18 cellular contexts compared by ENCODE assay signal in genomic region chr16:19307587-19308241, GRCh38. TPM values are rescaled to one million over a fixed set of nuclear protein-coding genes. Genes with fewer than 3 reads are reported as not detected.
DNase-seq lines count a peak whose midpoint lies in the region; TF ChIP-seq lines count a peak whose summit lies in the region.
"Had no signal": no experiment of that assay in that cellular context is flagged by ENCODE, and none has a peak within 500 bp of the region (broad histone marks: within the 10 kb centered on the region; RNA-seq: fewer than 3 reads in every experiment).

No MANE protein-coding gene starts in this region.

- no peaks in the 10 kb centered on the region; the same call in 1 of the 2 replicates for H3K9me2 ChIP-seq in OCI-LY7 (ENCODE audit: insufficient read depth, low read length)

- no peaks in the 10 kb centered on the region for H3K79me2 ChIP-seq in OCI-LY7 (ENCODE audit: insufficient read depth, low read depth, low read length)

- POLR2A ChIA-PET in OCI-LY7 (lab: Charles Lee): no interaction called here
- POLR2A ChIA-PET in CD4-positive, alpha-beta memory T cell (lab: Charles Lee; ENCODE audit: partially characterized antibody): no interaction called here

- no peaks in the 10 kb centered on the region for H3K4me1 Mint-ChIP-seq in CD4-positive, alpha-beta memory T cell

- no peak for TF ChIP-seq POLR2A in erythroblast (IDR thresholded peaks at IDR 0.05; ENCODE audit: low read length)

- no peak overlapping the region for H3K4me2 ChIP-seq in OCI-LY7 (ENCODE audit: low read length)
- H3K4me2 ChIP-seq: BLaER1 had no signal

- no TSS peak for BruUV-seq in OCI-LY7 (replicated peaks; lab: Mats Ljungman, UMichigan)

- H3K36me3 ChIP-seq in OCI-LY7 (ENCODE audit: insufficient read depth, low read length): no peaks in the 10 kb centered on the region
- H3K36me3 ChIP-seq in CD4-positive, alpha-beta memory T cell (ENCODE audit: insufficient read depth, low read length): no peaks in the 10 kb centered on the region
- H3K36me3 ChIP-seq: BLaER1, thoracic aorta had no signal

- DNase-seq in ACHN (peak; percentile 46), Daoy (ENCODE audit: low read depth) (peak; percentile 33), OCI-LY7 (ENCODE audit: low spot score) (peak; percentile 29), erythroblast (lab: John Stamatoyannopoulos, UW) (peak; percentile 16 to 22), amniotic stem cell (lab: John Stamatoyannopoulos, UW) (no peak), NCI-H524 (lab: John Stamatoyannopoulos, UW) (no peak)
- DNase-seq in CD4-positive, alpha-beta memory T cell: no peak
- DNase-seq: activated CD4-positive, CD25-positive, alpha-beta regulatory T cell; anterior cingulate cortex; head of caudate nucleus; left cardiac atrium; naive thymus-derived CD4-positive, alpha-beta T cell; NCI-H1417 had no signal

- no peaks in the 10 kb centered on the region for H3K27me3 ChIP-seq in CD4-positive, alpha-beta memory T cell (ENCODE audit: insufficient read depth, low read length)
- H3K27me3 ChIP-seq: BLaER1 had no signal

- in situ Hi-C loops in ACHN (cut with HindIII; ENCODE audit: low pct_ligation_motif_present, low pct_unique_long_range_greater_than_20kb, low sequenced_read_pairs): no loop called here

- no peak overlapping the region for H3K27ac ChIP-seq in OCI-LY7 (ENCODE audit: low read depth, low read length, poor library complexity, severe bottlenecking)
- H3K27ac ChIP-seq in CD4-positive, alpha-beta memory T cell (ENCODE audit: low read depth, low read length): no peak overlapping the region
- H3K27ac ChIP-seq: BLaER1, thoracic aorta had no signal

- no peaks in the 10 kb centered on the region for H3K4me1 ChIP-seq in OCI-LY7 (ENCODE audit: insufficient read depth, low read length, poor library complexity, severe bottlenecking)
- H3K4me1 ChIP-seq in CD4-positive, alpha-beta memory T cell (ENCODE audit: insufficient read depth, low read length): no peaks in the 10 kb centered on the region
- H3K4me1 ChIP-seq: BLaER1 had no signal

- H2AFZ ChIP-seq in OCI-LY7 (ENCODE audit: low read length): no peak overlapping the region

- H3K4me3 Mint-ChIP-seq in CD4-positive, alpha-beta memory T cell: no peak overlapping the region
- H3K4me3 Mint-ChIP-seq: activated T-helper 1 cell treated with anti-CD3 and anti-CD28 coated beads, Interleukin-12 subunit alpha, Interleukin-12 subunit beta, Interleukin-2, Interleukin-4 antibody, amounts not matched to agents 30 ng/mL and 10 ng/mL and 1 ng/mL, durations not matched to agents 14 hours and 24 hours and 36 hours; naive thymus-derived CD4-positive, alpha-beta T cell had no signal

- CTCF ChIA-PET in OCI-LY7 (lab: Charles Lee; ENCODE audit: unreplicated experiment): no interaction called here
- CTCF ChIA-PET in CD4-positive, alpha-beta memory T cell (lab: Charles Lee; ENCODE audit: partially characterized antibody): no interaction called here

- no peak overlapping the region for H3K27ac Mint-ChIP-seq in CD4-positive, alpha-beta memory T cell
- H3K27ac Mint-ChIP-seq: activated T-helper 1 cell treated with anti-CD3 and anti-CD28 coated beads, Interleukin-12 subunit alpha, Interleukin-12 subunit beta, Interleukin-2, Interleukin-4 antibody, amounts not matched to agents 30 ng/mL and 10 ng/mL and 1 ng/mL, durations not matched to agents 14 hours and 24 hours and 36 hours; naive thymus-derived CD4-positive, alpha-beta T cell had no signal

- TF ChIP-seq CTCF in OCI-LY7 (conservative IDR thresholded peaks at IDR 0.05; ENCODE audit: low read length): no peak

- H3K36me3 Mint-ChIP-seq in CD4-positive, alpha-beta memory T cell: no peaks in the 10 kb centered on the region

- H3K9me3 Mint-ChIP-seq in CD4-positive, alpha-beta memory T cell: peaks cover 0 to 1% (median 0%) of the 10 kb centered on the region in 8 donors
- H3K9me3 Mint-ChIP-seq: activated T-helper 1 cell treated with anti-CD3 and anti-CD28 coated beads, Interleukin-12 subunit alpha, Interleukin-12 subunit beta, Interleukin-2, Interleukin-4 antibody, amounts not matched to agents 30 ng/mL and 10 ng/mL and 1 ng/mL, durations not matched to agents 14 hours and 24 hours and 36 hours had no signal

- H3K27me3 Mint-ChIP-seq in CD4-positive, alpha-beta memory T cell: peaks cover 0 to 5% of the 10 kb centered on the region in 2 donors

- no peak overlapping the region for H3K4me3 ChIP-seq in OCI-LY7 (ENCODE audit: low read depth, low read length, poor library complexity, severe bottlenecking)
- no peak overlapping the region for H3K4me3 ChIP-seq in CD4-positive, alpha-beta memory T cell (ENCODE audit: low read length in 2 of 2)
- H3K4me3 ChIP-seq: BLaER1, thoracic aorta had no signal

- H4K20me1 ChIP-seq in OCI-LY7 (ENCODE audit: insufficient read depth, low read length): no peaks in the 10 kb centered on the region
- H4K20me1 ChIP-seq: BLaER1 had no signal

- H3K9me3 ChIP-seq in OCI-LY7 (ENCODE audit: low read length): no peaks in the 10 kb centered on the region
- no peaks in the 10 kb centered on the region for H3K9me3 ChIP-seq in CD4-positive, alpha-beta memory T cell (ENCODE audit: control insufficient read depth in 1 of 2, low read length in 2 of 2)
- H3K9me3 ChIP-seq: BLaER1, thoracic aorta had no signal

- intact Hi-C loops in OCI-LY7 (cut with micrococcal nuclease; ENCODE audit: unreplicated experiment): no loop called here
- intact Hi-C loops in CD4-positive, alpha-beta memory T cell (cut with micrococcal nuclease): no loop called here

RNA-seq across cellular contexts. Expression of gene CLEC19A, which starts 22.2 kb away (rescaled TPM):
- total RNA-seq in Daoy (2014; rRNA removed; shearing (Covaris generic)): not detected in 2 replicates
- total RNA-seq in OCI-LY7 (2014; rRNA removed; shearing (Covaris generic)): not detected in 2 replicates
- total RNA-seq in OCI-LY7 (2022): not detected in 2 replicates
- total RNA-seq in CD4-positive, alpha-beta memory T cell: not detected
- polyA plus RNA-seq in CD4-positive, alpha-beta memory T cell: not detected
- total RNA-seq: activated T-helper 1 cell treated with anti-CD3 and anti-CD28 coated beads, Interleukin-12 subunit alpha, Interleukin-12 subunit beta, Interleukin-2, Interleukin-4 antibody, amounts not matched to agents 30 ng/mL and 10 ng/mL and 1 ng/mL, durations not matched to agents 14 hours and 24 hours and 36 hours; epithelial cell of proximal tubule; left cardiac atrium; naive thymus-derived CD4-positive, alpha-beta T cell; renal cortical epithelial cell; thoracic aorta had no signal
- polyA plus RNA-seq: naive thymus-derived CD4-positive, alpha-beta T cell had no signal

Comparison
In these comparisons a context has a peak if more than half of its experiments do, and no peak if none do; other contexts are left out.
1. DNase-seq: peak in ACHN (single experiment), Daoy (single experiment), OCI-LY7 (single experiment) and erythroblast (2 of 2); none in amniotic stem cell (single experiment), NCI-H524 (0 of 2) and CD4-positive, alpha-beta memory T cell (0 of 5).